In the genomic region with DNA sequence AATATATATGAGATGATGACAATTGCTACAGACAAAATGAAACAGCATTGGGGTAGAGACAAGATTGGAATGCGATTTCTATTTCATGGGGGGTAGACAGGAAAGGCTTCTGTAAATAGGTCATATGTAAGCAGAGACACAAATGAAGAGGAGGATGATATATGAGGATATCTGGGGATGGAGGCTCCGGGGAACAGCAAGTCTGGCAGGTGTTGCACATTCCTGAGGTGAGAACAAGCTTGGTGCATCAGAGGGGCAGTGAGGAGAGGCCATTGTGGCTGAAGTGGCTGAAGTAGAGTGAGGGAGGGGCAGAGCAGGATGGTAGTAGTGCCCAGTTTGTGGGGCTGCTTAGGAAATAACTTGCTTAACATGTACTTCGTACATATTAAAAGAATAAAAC, we compare ENCODE assay signal across 15 cellular contexts.
"Had no signal": no experiment of that assay in that cellular context is flagged by ENCODE, and none has a peak within 500 bp of the region (broad histone marks: within the 10 kb centered on the region; RNA-seq: fewer than 3 reads in every experiment).

No MANE protein-coding gene starts in this region.

- H3K27ac Mint-ChIP-seq: activated CD4-positive, alpha-beta memory T cell treated with anti-CD3 and anti-CD28 coated beads for 36 hours; activated naive CD8-positive, alpha-beta T cell; stimulated activated naive CD8-positive, alpha-beta T cell treated with anti-CD3 and anti-CD28 coated beads, Interleukin-15, Interleukin-2, amounts not matched to agents 100 ng/mL and 50 ng/mL, for 24 hours; T-helper 1 cell treated with Interleukin-12 subunit alpha and Interleukin-12 subunit beta and Interleukin-4 antibody, amounts not matched to agents 30 μg/mL and 1 μg/mL, for 36 hours had no signal

- DNase-seq: activated CD4-positive, alpha-beta memory T cell treated with anti-CD3 and anti-CD28 coated beads for 36 hours; activated CD4-positive, CD25-positive, alpha-beta regulatory T cell treated with anti-CD3 and anti-CD28 coated beads, Interleukin-2, amount 50 U/mL, for 72 hours; activated effector memory CD4-positive, alpha-beta T cell treated with anti-CD3 and anti-CD28 coated beads, Interleukin-2, amount 50 U/mL, for 16 hours; activated T-cell treated with anti-CD3 and anti-CD28 coated beads, Interleukin-2, amount 50 U/mL, for 4 hours; anterior cingulate cortex; foreskin keratinocyte; heart right ventricle; islet precursor cell; left ventricle myocardium superior; pancreas; stimulated activated CD4-positive, alpha-beta T cell treated with anti-CD3 and anti-CD28 coated beads, Interleukin-15, amount 100 ng/mL, for 24 hours; stimulated activated CD4-positive, alpha-beta T cell treated with anti-CD3 and anti-CD28 coated beads, Interleukin-4, amount 100 ng/mL, for 24 hours had no signal

- H3K9me3 ChIP-seq: heart right ventricle, pancreas had no signal

- H3K36me3 Mint-ChIP-seq: activated CD4-positive, alpha-beta memory T cell treated with anti-CD3 and anti-CD28 coated beads for 36 hours; activated naive CD8-positive, alpha-beta T cell had no signal

- H3K4me3 Mint-ChIP-seq: activated CD4-positive, alpha-beta memory T cell treated with anti-CD3 and anti-CD28 coated beads for 36 hours; activated naive CD8-positive, alpha-beta T cell; activated T-cell treated with anti-CD3 and anti-CD28 coated beads, Interleukin-2, amount 50 U/mL, for 4 hours; stimulated activated naive CD8-positive, alpha-beta T cell treated with anti-CD3 and anti-CD28 coated beads, Interleukin-15, Interleukin-2, amounts not matched to agents 100 ng/mL and 50 ng/mL, for 24 hours; T-helper 1 cell treated with Interleukin-12 subunit alpha and Interleukin-12 subunit beta and Interleukin-4 antibody, amounts not matched to agents 30 μg/mL and 1 μg/mL, for 36 hours had no signal

- H3K36me3 ChIP-seq: heart right ventricle, pancreas had no signal

- H3K27ac ChIP-seq: foreskin keratinocyte, heart right ventricle, pancreas had no signal

- H3K27me3 ChIP-seq: foreskin keratinocyte, heart right ventricle, pancreas had no signal

- H3K9me3 Mint-ChIP-seq: activated CD4-positive, alpha-beta memory T cell treated with anti-CD3 and anti-CD28 coated beads for 36 hours; activated T-cell treated with anti-CD3 and anti-CD28 coated beads, Interleukin-2, amount 50 U/mL, for 4 hours; stimulated activated naive CD8-positive, alpha-beta T cell treated with anti-CD3 and anti-CD28 coated beads, Interleukin-15, Interleukin-2, amounts not matched to agents 100 ng/mL and 50 ng/mL, for 24 hours; T-helper 1 cell treated with Interleukin-12 subunit alpha and Interleukin-12 subunit beta and Interleukin-4 antibody, amounts not matched to agents 30 μg/mL and 1 μg/mL, for 36 hours had no signal

- H3K4me3 ChIP-seq: heart right ventricle, pancreas had no signal

- H3K4me1 ChIP-seq: foreskin keratinocyte, heart right ventricle had no signal

- ATAC-seq: activated T-cell treated with anti-CD3 and anti-CD28 coated beads, Interleukin-2, amount 50 U/mL, for 4 hours; foreskin keratinocyte; heart right ventricle; left ventricle myocardium superior; pancreas had no signal
